17 cellular contexts compared by ENCODE assay signal in the genomic region with DNA sequence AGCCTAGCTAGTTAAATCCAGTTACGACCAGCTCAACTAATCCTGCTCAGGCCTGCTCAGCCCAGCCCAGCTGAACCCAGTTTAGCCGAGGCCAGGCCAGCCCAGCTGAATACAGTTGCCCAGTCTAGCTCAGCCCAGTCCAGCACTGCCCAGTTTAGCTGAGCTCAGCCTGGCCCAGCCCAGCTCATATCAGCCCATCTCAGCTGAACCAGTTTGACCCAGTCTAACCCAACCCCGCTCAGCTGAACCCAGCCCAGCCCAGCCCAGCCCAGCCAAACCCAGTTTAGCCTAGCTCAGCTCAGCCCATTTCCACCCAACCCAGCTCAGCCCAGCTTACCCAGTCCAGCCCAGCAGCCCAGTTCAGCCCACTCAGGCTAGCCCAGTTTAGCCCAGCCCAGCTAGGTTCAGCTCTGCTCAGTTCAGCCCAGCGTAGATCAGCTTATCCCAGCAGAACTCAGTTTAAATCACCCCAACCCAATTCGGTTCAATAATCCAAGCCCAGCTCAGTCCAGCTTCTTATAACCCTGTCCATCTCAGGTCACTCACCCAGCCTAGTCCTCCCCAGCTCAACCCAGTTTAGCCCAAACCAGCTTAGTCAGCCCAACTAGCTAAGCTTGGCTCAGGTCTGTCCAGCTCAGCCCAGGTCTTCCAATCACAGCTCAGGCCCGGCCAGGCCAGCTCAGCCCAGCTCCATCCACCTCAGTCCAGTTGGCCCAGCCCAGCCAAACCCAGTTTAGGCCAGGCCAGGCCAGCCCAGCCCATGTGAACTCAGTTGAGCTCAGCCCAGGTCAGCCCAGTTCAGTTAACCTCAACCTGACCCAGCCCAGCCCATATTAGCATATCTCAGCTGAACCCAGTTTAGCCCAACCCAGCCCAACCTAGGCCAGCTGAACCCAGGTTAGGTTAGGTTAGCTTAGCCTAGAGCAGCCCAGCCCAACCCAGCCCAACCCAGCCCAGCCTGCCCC.
A peak's percentile ranks its signal among the peaks of the same experiment; 100 is the strongest.
DNase-seq lines count a peak whose midpoint lies in the region; ATAC-seq and TF ChIP-seq lines count a peak whose summit lies in the region.
"Had no signal": no experiment of that assay in that cellular context is flagged by ENCODE, and none has a peak within 500 bp of the region (broad histone marks: within the 10 kb centered on the region; RNA-seq: fewer than 3 reads in every experiment).

No MANE protein-coding gene starts in this region.

- no peaks in the 10 kb centered on the region for H3K27me3 Mint-ChIP-seq in stimulated activated naive B cell treated with anti-CD40 and anti-IgM and Interleukin-4, amounts not matched to agents 10 μg/mL and 1 μg/mL and 100 μg/mL, for 72 hours
- H3K27me3 Mint-ChIP-seq: stimulated activated naive CD8-positive, alpha-beta T cell treated with anti-CD3 and anti-CD28 coated beads, Interleukin-15, amount 100 ng/mL, for 72 hours had no signal

- DNase-seq in activated effector memory CD4-positive, alpha-beta T cell treated with anti-CD3 and anti-CD28 coated beads, Interleukin-2, amount 50 U/mL, for 16 hours: peak; percentile 53
- DNase-seq in activated effector memory CD4-positive, alpha-beta T cell treated with Interleukin-2 at 50 U/mL for 16 hours: no peak
- peak; percentile 3 for DNase-seq in hepatocyte (ENCODE audit: low spot score)
- no peak for DNase-seq in stimulated activated naive B cell treated with anti-CD40 and anti-IgM and Interleukin-4, amounts not matched to agents 10 μg/mL and 1 μg/mL and 100 μg/mL, for 72 hours
- no peak for DNase-seq in NCI-H226
- DNase-seq in NCI-H1417 (lab: John Stamatoyannopoulos, UW): no peak
- DNase-seq: ACHN; EL; H7; lower lobe of right lung; NCI-H1930; NCI-H526; stimulated activated CD4-positive, alpha-beta T cell treated with anti-CD3 and anti-CD28 coated beads, Interleukin-15, amount 100 ng/mL, for 24 hours; stimulated activated naive CD8-positive, alpha-beta T cell treated with anti-CD3 and anti-CD28 coated beads, Interleukin-15, amount 100 ng/mL, for 72 hours had no signal

- peaks cover 14 to 16% of the 10 kb centered on the region in 2 donors for H3K36me3 Mint-ChIP-seq in stimulated activated naive B cell treated with anti-CD40 and anti-IgM and Interleukin-4, amounts not matched to agents 10 μg/mL and 1 μg/mL and 100 μg/mL, for 72 hours

- no peaks in the 10 kb centered on the region for H3K79me2 ChIP-seq in OCI-LY1 (ENCODE audit: insufficient read depth, low read length)
- H3K79me2 ChIP-seq in hepatocyte: no peaks in the 10 kb centered on the region

- H3K36me3 ChIP-seq in OCI-LY1 (ENCODE audit: insufficient read depth, low read length) (peaks cover 26% of the 10 kb centered on the region; the same call in 1 of the 2 replicates), hepatocyte (replicated peaks; ENCODE audit: insufficient read depth, low read depth) (no peaks in the 10 kb centered on the region)
- H3K36me3 ChIP-seq: lower lobe of right lung had no signal

- H3K27me3 ChIP-seq in OCI-LY1 (ENCODE audit: insufficient read depth, low read length) (no peaks in the 10 kb centered on the region), hepatocyte (no peaks in the 10 kb centered on the region)

- WGBS in hepatocyte (ENCODE audit: low lambda C conversion rate, missing lambda C conversion rate): 57% methylated on average over 6 of the region's 6 CpGs

- H3K4me3 Mint-ChIP-seq in stimulated activated naive B cell treated with anti-CD40 and anti-IgM and Interleukin-4, amounts not matched to agents 10 μg/mL and 1 μg/mL and 100 μg/mL, for 72 hours: peak overlapping the region; percentile 84 to 92
- H3K4me3 Mint-ChIP-seq: nephron; stimulated activated naive CD8-positive, alpha-beta T cell treated with anti-CD3 and anti-CD28 coated beads, Interleukin-15, amount 100 ng/mL, for 72 hours had no signal

- peak overlapping the region; percentile 95 for H3K27ac Mint-ChIP-seq in stimulated activated naive B cell treated with anti-CD40 and anti-IgM and Interleukin-4, amounts not matched to agents 10 μg/mL and 1 μg/mL and 100 μg/mL, for 72 hours
- H3K27ac Mint-ChIP-seq: nephron had no signal

- TF ChIP-seq CTCF in OCI-LY1 (IDR thresholded peaks at IDR 0.05; ENCODE audit: low read length) (no peak), hepatocyte (IDR thresholded peaks at IDR 0.05; ENCODE audit: poor library complexity) (no peak)

- H3K27ac ChIP-seq in OCI-LY1 (ENCODE audit: low read depth, low read length, poor library complexity, severe bottlenecking) (peak overlapping the region; percentile 90), hepatocyte (no peak overlapping the region)
- H3K27ac ChIP-seq: lower lobe of right lung had no signal

- peak overlapping the region; percentile 72; the same call in 1 of the 2 replicates for H3K9ac ChIP-seq in OCI-LY1 (ENCODE audit: low read length)

- H3K4me2 ChIP-seq in OCI-LY1 (ENCODE audit: low read length): peak overlapping the region; percentile 67; the same call in 1 of the 2 replicates
- H3K4me2 ChIP-seq in hepatocyte: no peak overlapping the region

- H3K9me2 ChIP-seq in OCI-LY1 (ENCODE audit: low read depth, low read length) (no peaks in the 10 kb centered on the region), hepatocyte (replicated peaks; ENCODE audit: insufficient read depth) (no peaks in the 10 kb centered on the region)

- H4K20me1 ChIP-seq in OCI-LY1 (ENCODE audit: insufficient read depth, low read length): no peaks in the 10 kb centered on the region
- H4K20me1 ChIP-seq in hepatocyte (ENCODE audit: insufficient read depth, poor library complexity, severe bottlenecking): no peaks in the 10 kb centered on the region

- no peaks in the 10 kb centered on the region for H3F3A ChIP-seq in OCI-LY1 (ENCODE audit: insufficient read depth, low read length)

- H3K4me3 ChIP-seq in OCI-LY1 (ENCODE audit: low read depth, low read length, poor library complexity, severe bottlenecking) (peak overlapping the region; percentile 64), hepatocyte (no peak overlapping the region)
- H3K4me3 ChIP-seq: lower lobe of right lung had no signal

- H3K4me1 Mint-ChIP-seq in stimulated activated naive B cell treated with anti-CD40 and anti-IgM and Interleukin-4, amounts not matched to agents 10 μg/mL and 1 μg/mL and 100 μg/mL, for 72 hours: peaks cover 27 to 36% of the 10 kb centered on the region in 2 donors
- H3K4me1 Mint-ChIP-seq: nephron had no signal

- H3K9me3 ChIP-seq in OCI-LY1 (ENCODE audit: low read length): no peaks in the 10 kb centered on the region
- H3K9me3 ChIP-seq in hepatocyte (ENCODE audit: low read depth): no peaks in the 10 kb centered on the region
- H3K9me3 ChIP-seq: lower lobe of right lung had no signal

- H3K4me1 ChIP-seq in OCI-LY1 (ENCODE audit: insufficient read depth, low read length, severe bottlenecking) (peaks cover 54% of the 10 kb centered on the region), hepatocyte (ENCODE audit: insufficient read depth) (no peaks in the 10 kb centered on the region)
- H3K4me1 ChIP-seq: lower lobe of right lung had no signal

- H3K9me3 Mint-ChIP-seq in stimulated activated naive B cell treated with anti-CD40 and anti-IgM and Interleukin-4, amounts not matched to agents 10 μg/mL and 1 μg/mL and 100 μg/mL, for 72 hours: no peaks in the 10 kb centered on the region
- H3K9me3 Mint-ChIP-seq: stimulated activated naive CD8-positive, alpha-beta T cell treated with anti-CD3 and anti-CD28 coated beads, Interleukin-15, amount 100 ng/mL, for 72 hours had no signal

- ATAC-seq in stimulated activated naive B cell treated with anti-CD40 and anti-IgM and Interleukin-4, amounts not matched to agents 10 μg/mL and 1 μg/mL and 100 μg/mL, for 72 hours (replicated peaks): peak in 1 of 2 donors; percentile 23
- no peak for ATAC-seq in HG03196 (IDR thresholded peaks at IDR 0.05; ENCODE audit: unreplicated experiment)
- ATAC-seq: stimulated activated naive CD8-positive, alpha-beta T cell treated with anti-CD3 and anti-CD28 coated beads, Interleukin-15, amount 100 ng/mL, for 72 hours had no signal

- H2AFZ ChIP-seq in OCI-LY1 (ENCODE audit: low read length): no peak overlapping the region
- H2AFZ ChIP-seq in hepatocyte: no peak overlapping the region

Comparison
In these comparisons a context has a peak if more than half of its experiments do, and no peak if none do; other contexts are left out.
1. DNase-seq: peak in activated effector memory CD4-positive, alpha-beta T cell treated with anti-CD3 and anti-CD28 coated beads, Interleukin-2, amount 50 U/mL, for 16 hours (single experiment) and hepatocyte (single experiment); none in activated effector memory CD4-positive, alpha-beta T cell treated with Interleukin-2 at 50 U/mL for 16 hours (single experiment), stimulated activated naive B cell treated with anti-CD40 and anti-IgM and Interleukin-4, amounts not matched to agents 10 μg/mL and 1 μg/mL and 100 μg/mL, for 72 hours (single experiment), NCI-H226 (single experiment) and NCI-H1417 (0 of 3).